ENCODE assay signal across 18 cellular contexts in the genomic region with DNA sequence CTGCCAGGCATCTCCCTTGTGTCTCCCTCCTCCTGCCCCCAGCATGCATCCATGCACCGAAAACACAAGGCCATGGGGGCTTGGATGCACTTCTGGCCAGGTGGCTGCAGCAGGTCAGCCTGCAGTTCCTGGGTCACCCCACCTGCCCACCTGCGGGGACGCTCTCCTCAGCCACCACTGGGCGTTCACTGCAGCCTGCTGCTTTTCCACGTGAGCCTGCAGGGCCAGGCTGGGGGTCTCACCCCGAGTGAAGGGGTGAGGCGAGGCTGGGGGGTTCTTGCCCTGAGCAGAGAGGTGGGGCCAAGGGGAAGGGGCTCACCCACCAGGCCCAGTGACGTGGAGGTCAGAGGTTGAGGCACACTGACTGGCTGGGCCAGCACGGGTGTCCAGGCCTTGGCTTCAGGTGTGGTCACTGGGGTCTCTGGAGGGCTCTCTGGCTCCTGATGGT.
DNase-seq lines count a peak whose midpoint lies in the region; ATAC-seq and TF ChIP-seq lines count a peak whose summit lies in the region.
"Had no signal": no experiment of that assay in that cellular context is flagged by ENCODE, and none has a peak within 500 bp of the region (broad histone marks: within the 10 kb centered on the region; RNA-seq: fewer than 3 reads in every experiment).

No MANE protein-coding gene starts in this region.

- H3K36me3 Mint-ChIP-seq in activated CD4-positive, alpha-beta T cell treated with anti-CD3 and anti-CD28 coated beads, Interleukin-2, amount 10 ng/mL, durations not matched to agents 24 days and 14 days (ENCODE audit: low read depth), result no peaks in the 10 kb centered on the region
- no peaks in the 10 kb centered on the region for H3K36me3 Mint-ChIP-seq in CD4-positive, alpha-beta memory T cell
- H3K36me3 Mint-ChIP-seq: immature natural killer cell, naive B cell, WTC11 had no signal

- no peaks in the 10 kb centered on the region for H3K9me3 ChIP-seq in CD4-positive, alpha-beta memory T cell (ENCODE audit: control insufficient read depth in 1 of 2, low read length in 2 of 2)
- H3K9me3 ChIP-seq: breast epithelium had no signal

- no peak overlapping the region for H3K27ac ChIP-seq in CD4-positive, alpha-beta memory T cell (ENCODE audit: low read depth, low read length)
- H3K27ac ChIP-seq: breast epithelium had no signal

- peaks cover 5% of the 10 kb centered on the region for H3K4me1 Mint-ChIP-seq in activated CD4-positive, alpha-beta T cell treated with anti-CD3 and anti-CD28 coated beads, Interleukin-2, amount 10 ng/mL, durations not matched to agents 24 days and 14 days
- peaks cover 18 to 53% (median 32%) of the 10 kb centered on the region in 4 donors for H3K4me1 Mint-ChIP-seq in CD4-positive, alpha-beta memory T cell

- H3K4me1 ChIP-seq in CD4-positive, alpha-beta memory T cell (ENCODE audit: insufficient read depth, low read length), result peaks cover 48% of the 10 kb centered on the region

- no peak overlapping the region for H3K4me3 ChIP-seq in CD4-positive, alpha-beta memory T cell (ENCODE audit: low read length in 2 of 2)
- H3K4me3 ChIP-seq: breast epithelium had no signal

- no peaks in the 10 kb centered on the region for H3K27me3 ChIP-seq in CD4-positive, alpha-beta memory T cell (ENCODE audit: insufficient read depth, low read length)
- H3K27me3 ChIP-seq: breast epithelium had no signal

- CTCF ChIA-PET in CD4-positive, alpha-beta memory T cell (lab: Charles Lee; ENCODE audit: partially characterized antibody), result interaction anchor here (0.8 kb wide), 1 partner anchor 14 kb away, joined by 3 read pairs; no protein-coding TSS in a partner anchor

- H3K27me3 Mint-ChIP-seq in activated CD4-positive, alpha-beta T cell treated with anti-CD3 and anti-CD28 coated beads, Interleukin-2, amount 10 ng/mL, durations not matched to agents 24 days and 14 days, result peaks cover 12% of the 10 kb centered on the region
- H3K27me3 Mint-ChIP-seq in CD4-positive, alpha-beta memory T cell, result no peaks in the 10 kb centered on the region
- H3K27me3 Mint-ChIP-seq: stimulated activated naive CD8-positive, alpha-beta T cell treated with anti-CD3 and anti-CD28 coated beads, Interleukin-15, Interleukin-2, amounts not matched to agents 100 ng/mL and 50 ng/mL, for 24 hours had no signal

- H3K36me3 ChIP-seq in CD4-positive, alpha-beta memory T cell (ENCODE audit: insufficient read depth, low read length), result no peaks in the 10 kb centered on the region
- H3K36me3 ChIP-seq: breast epithelium had no signal

- ATAC-seq in omental fat pad (ENCODE audit: low FRiP score) (no peak), GM19467 (IDR thresholded peaks at IDR 0.05; ENCODE audit: unreplicated experiment) (no peak), GM18519 (IDR thresholded peaks at IDR 0.05; ENCODE audit: low FRiP score, unreplicated experiment) (no peak), GM19452 (IDR thresholded peaks at IDR 0.05; ENCODE audit: unreplicated experiment) (no peak)
- ATAC-seq: WTC11 had no signal

- no peak overlapping the region for H3K27ac Mint-ChIP-seq in activated CD4-positive, alpha-beta T cell treated with anti-CD3 and anti-CD28 coated beads, Interleukin-2, amount 10 ng/mL, durations not matched to agents 24 days and 14 days
- peak overlapping the region in 5 of 7 donors; percentile 55 to 93 (median 86) for H3K27ac Mint-ChIP-seq in CD4-positive, alpha-beta memory T cell
- H3K27ac Mint-ChIP-seq: stimulated activated naive CD8-positive, alpha-beta T cell treated with anti-CD3 and anti-CD28 coated beads, Interleukin-15, Interleukin-2, amounts not matched to agents 100 ng/mL and 50 ng/mL, for 24 hours; WTC11 had no signal

- intact Hi-C loops in activated CD4-positive, alpha-beta T cell treated with anti-CD3 and anti-CD28 coated beads, Interleukin-2, amount 10 ng/mL, durations not matched to agents 24 days and 14 days (cut with micrococcal nuclease), result loop anchor here (10.0 kb wide), 1 partner anchor 118 kb away; no protein-coding TSS in a partner anchor
- intact Hi-C loops in CD4-positive, alpha-beta memory T cell (cut with micrococcal nuclease), result no loop called here

- H3K9me3 Mint-ChIP-seq in activated CD4-positive, alpha-beta T cell treated with anti-CD3 and anti-CD28 coated beads, Interleukin-2, amount 10 ng/mL, durations not matched to agents 24 days and 14 days, result no peaks in the 10 kb centered on the region
- peaks cover 0 to 2% (median 0%) of the 10 kb centered on the region in 8 donors for H3K9me3 Mint-ChIP-seq in CD4-positive, alpha-beta memory T cell
- H3K9me3 Mint-ChIP-seq: immature natural killer cell; naive B cell; stimulated activated naive CD8-positive, alpha-beta T cell treated with anti-CD3 and anti-CD28 coated beads, Interleukin-15, Interleukin-2, amounts not matched to agents 100 ng/mL and 50 ng/mL, for 24 hours; WTC11 had no signal

- TF ChIP-seq CTCF in omental fat pad (IDR thresholded peaks at IDR 0.05), result no peak

- peak; percentile 51 for DNase-seq in activated CD4-positive, alpha-beta T cell treated with anti-CD3 and anti-CD28 coated beads, Interleukin-2, amount 10 ng/mL, durations not matched to agents 24 days and 14 days
- no peak for DNase-seq in activated CD4-positive, alpha-beta T cell treated with anti-CD3 and anti-CD28 coated beads, Interleukin-2, amount 50 U/mL, for 1 hour
- DNase-seq in CD4-positive, alpha-beta memory T cell, result no peak
- DNase-seq in activated CD8-positive, alpha-beta memory T cell treated with anti-CD3 and anti-CD28 coated beads, Interleukin-2, amount 50 U/mL, for 48 hours, result peak; percentile 37
- peak; percentile 14 for DNase-seq in omental fat pad (ENCODE audit: low spot score)
- DNase-seq: C1 segment of cervical spinal cord; immature natural killer cell; mammary epithelial cell; MM.1S; naive B cell; NCI-H187; stimulated activated CD4-positive, alpha-beta T cell treated with anti-CD3 and anti-CD28 coated beads, Interleukin-15, amount 100 ng/mL, for 24 hours had no signal

- H3K4me3 Mint-ChIP-seq in activated CD4-positive, alpha-beta T cell treated with anti-CD3 and anti-CD28 coated beads, Interleukin-2, amount 10 ng/mL, durations not matched to agents 24 days and 14 days, result no peak overlapping the region
- no peak overlapping the region for H3K4me3 Mint-ChIP-seq in CD4-positive, alpha-beta memory T cell
- H3K4me3 Mint-ChIP-seq: immature natural killer cell; stimulated activated naive CD8-positive, alpha-beta T cell treated with anti-CD3 and anti-CD28 coated beads, Interleukin-15, Interleukin-2, amounts not matched to agents 100 ng/mL and 50 ng/mL, for 24 hours; WTC11 had no signal

- POLR2A ChIA-PET in CD4-positive, alpha-beta memory T cell (lab: Charles Lee; ENCODE audit: partially characterized antibody), result interaction anchor here (5.6 kb wide), 1 partner anchor 11 kb away, joined by 49 read pairs; no protein-coding TSS in a partner anchor

Comparison
In these comparisons a context has a peak if more than half of its experiments do, and no peak if none do; other contexts are left out.
1. DNase-seq: peak in activated CD4-positive, alpha-beta T cell treated with anti-CD3 and anti-CD28 coated beads, Interleukin-2, amount 10 ng/mL, durations not matched to agents 24 days and 14 days (single experiment), activated CD8-positive, alpha-beta memory T cell treated with anti-CD3 and anti-CD28 coated beads, Interleukin-2, amount 50 U/mL, for 48 hours (single experiment) and omental fat pad (single experiment); none in activated CD4-positive, alpha-beta T cell treated with anti-CD3 and anti-CD28 coated beads, Interleukin-2, amount 50 U/mL, for 1 hour (single experiment) and CD4-positive, alpha-beta memory T cell (0 of 5).